Comparison of ENCODE assay signal across 8 cellular contexts in the genomic region with DNA sequence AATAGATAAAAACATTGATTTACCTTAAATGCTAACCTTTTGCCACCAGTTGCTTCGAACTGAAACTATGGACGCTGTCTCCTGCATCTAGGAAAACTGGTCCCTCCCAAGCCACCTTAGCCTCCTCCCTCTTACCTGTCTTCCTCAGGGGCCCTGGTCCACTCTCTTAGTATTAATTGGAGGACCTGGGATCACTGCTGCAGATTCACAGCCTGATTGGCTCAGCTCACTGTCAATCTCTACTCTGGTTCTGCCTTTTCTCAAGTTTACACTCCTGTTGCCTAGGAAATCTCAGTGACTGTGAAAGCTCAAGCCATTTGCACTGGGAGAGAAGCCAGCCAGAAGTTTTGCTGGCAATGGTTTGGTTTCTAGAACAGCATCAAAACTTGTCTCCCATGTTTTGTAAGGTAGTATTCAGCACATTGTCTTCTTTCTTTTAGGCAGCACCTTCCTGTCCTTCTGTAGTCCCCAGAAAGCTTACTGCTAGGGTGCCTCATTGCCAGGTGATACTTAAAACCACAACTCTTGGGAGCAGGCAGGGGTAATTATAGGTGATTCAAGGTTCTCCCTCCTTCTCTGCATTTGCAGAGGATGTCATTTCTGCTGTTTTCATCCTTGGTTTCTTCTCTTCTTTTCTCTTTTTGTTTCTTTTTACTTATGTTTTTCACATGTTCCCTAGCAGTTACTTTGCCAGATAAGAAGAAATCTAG.
DNase-seq lines count a peak whose midpoint lies in the region; ATAC-seq and TF ChIP-seq lines count a peak whose summit lies in the region.

A gene (minus strand): TSS at position 105 of the 710 bp plus-strand sequence. CDS start 17,502 bp downstream, outside the sequence.

- ATAC-seq in GM18505 (IDR thresholded peaks at IDR 0.05; ENCODE audit: unreplicated experiment) (no peak), HG02973 (IDR thresholded peaks at IDR 0.05; ENCODE audit: unreplicated experiment) (no peak)

- TF ChIP-seq CTCF in epithelial cell of esophagus (IDR thresholded peaks at IDR 0.05; ENCODE audit: insufficient read depth, low read depth, low read length, missing control alignments), result no peak

- H3K4me3 ChIP-seq in epithelial cell of esophagus (ENCODE audit: low read length), result no peak within 1 kb of the TSS

- DNase-seq in GM04503 (ENCODE audit: low read depth) (peak; percentile 44), NCI-H2171 (lab: John Stamatoyannopoulos, UW) (peak; percentile 34), epithelial cell of esophagus (ENCODE audit: low read depth) (peak; percentile 66), nucleus accumbens (lab: John Stamatoyannopoulos, UW) (peak in 32 of 56 donors; percentile 3 to 80 (median 30)), COLO829 (ENCODE audit: low spot score) (no peak)
- no peak for DNase-seq in activated naive CD4-positive, alpha-beta T cell (lab: John Stamatoyannopoulos, UW)

- no peak for TF ChIP-seq POLR2A in GM18505 (IDR thresholded peaks at IDR 0.05; ENCODE audit: borderline replicate concordance, extremely low read depth, insufficient read depth, insufficient read length)

Comparison
In these comparisons a context has a peak if more than half of its experiments do, and no peak if none do; other contexts are left out.
1. DNase-seq: peak in GM04503 (single experiment), NCI-H2171 (single experiment), epithelial cell of esophagus (single experiment) and nucleus accumbens (32 of 56); none in COLO829 (single experiment) and activated naive CD4-positive, alpha-beta T cell (0 of 4).